Comparison of ENCODE assay signal across 11 cellular contexts in genomic region chr11:96214745-96215093, GRCh38.
DNase-seq lines count a peak whose midpoint lies in the region; ATAC-seq and TF ChIP-seq lines count a peak whose summit lies in the region.
"Had no signal": no experiment of that assay in that cellular context is flagged by ENCODE, and none has a peak within 500 bp of the region (broad histone marks: within the 10 kb centered on the region; RNA-seq: fewer than 3 reads in every experiment).

No MANE protein-coding gene starts in this region.

- peak overlapping the region; percentile 83 to 99 (median 96) for H3K27ac Mint-ChIP-seq in naive B cell

- intact Hi-C loops in heart left ventricle (cut with DNase I) (loop anchor here in 3 of 10 donors (10.0 kb wide), 1 partner anchor 50 kb away; no protein-coding TSS in a partner anchor), Right ventricle myocardium superior (cut with DNase I) (no loop called here), ascending aorta (cut with DNase I) (loop anchor here (5.0 kb wide), 1 partner anchor 52 kb away; no protein-coding TSS in a partner anchor), head of caudate nucleus (cut with DNase I) (no loop called here)

- ATAC-seq in heart left ventricle (no peak), Right ventricle myocardium superior (ENCODE audit: poor library complexity) (no peak), naive B cell (ENCODE audit: low read depth in 2 of 2) (no peak), HG03342 (IDR thresholded peaks at IDR 0.05; ENCODE audit: unreplicated experiment) (no peak)

- no peaks in the 10 kb centered on the region for H3K36me3 ChIP-seq in heart left ventricle
- no peaks in the 10 kb centered on the region for H3K36me3 ChIP-seq in ascending aorta
- H3K36me3 ChIP-seq in urinary bladder (ENCODE audit: insufficient read depth) = no peaks in the 10 kb centered on the region
- H3K36me3 ChIP-seq: HAP-1 had no signal

- peak overlapping the region in 7 of 8 donors; percentile 42 to 90 (median 72) for H3K4me3 Mint-ChIP-seq in naive B cell

- TF ChIP-seq POLR2A in heart left ventricle (IDR thresholded peaks at IDR 0.05) = no peak

- 27 to 52% (median 42%) methylated on average over 1 of the region's 1 CpG for WGBS in heart left ventricle, 4 donors
- 53% methylated on average over 1 of the region's 1 CpG for WGBS in urinary bladder

- H3K4me3 ChIP-seq in heart left ventricle = no peak overlapping the region
- H3K4me3 ChIP-seq in ascending aorta = no peak overlapping the region
- no peak overlapping the region for H3K4me3 ChIP-seq in urinary bladder (ENCODE audit: low read depth, low read length)
- H3K4me3 ChIP-seq: HAP-1 had no signal

- H3K27me3 ChIP-seq in heart left ventricle (no peaks in the 10 kb centered on the region), ascending aorta (no peaks in the 10 kb centered on the region)

- peaks cover 3 to 90% (median 59%) of the 10 kb centered on the region in 12 donors for H3K4me1 ChIP-seq in heart left ventricle
- H3K4me1 ChIP-seq in ascending aorta = peaks cover 18 to 73% of the 10 kb centered on the region in 2 donors
- peaks cover 3% of the 10 kb centered on the region for H3K4me1 ChIP-seq in urinary bladder (ENCODE audit: insufficient read depth)

- TF ChIP-seq CTCF in heart left ventricle (IDR thresholded peaks at IDR 0.05) (no peak), ascending aorta (IDR thresholded peaks at IDR 0.05) (no peak)

- peak overlapping the region; percentile 33 to 92 (median 68) for H3K27ac ChIP-seq in heart left ventricle
- H3K27ac ChIP-seq in ascending aorta = peak overlapping the region; percentile 69 to 79
- peak overlapping the region; percentile 56 for H3K27ac ChIP-seq in urinary bladder (ENCODE audit: low read depth)

- H3K27me3 Mint-ChIP-seq in naive B cell = no peaks in the 10 kb centered on the region

- no peaks in the 10 kb centered on the region for H3K9me3 Mint-ChIP-seq in naive B cell

- H3K4me1 Mint-ChIP-seq in naive B cell = peaks cover 54 to 72% (median 57%) of the 10 kb centered on the region in 3 donors

- DNase-seq in heart left ventricle (no peak), Right ventricle myocardium superior (no peak), ascending aorta (ENCODE audit: low spot score in 2 of 2) (no peak), naive B cell (no peak), head of caudate nucleus (no peak), HCEC 1CT (no peak)
- DNase-seq: NCI-H2029 treated with DMSO at 0.1 percent for 48 hours, SW 1271 had no signal

- H3K9me3 ChIP-seq in heart left ventricle = no peaks in the 10 kb centered on the region
- H3K9me3 ChIP-seq in ascending aorta = no peaks in the 10 kb centered on the region
- H3K9me3 ChIP-seq: HAP-1 had no signal

- no peaks in the 10 kb centered on the region for H3K36me3 Mint-ChIP-seq in naive B cell
